In the genomic region with DNA sequence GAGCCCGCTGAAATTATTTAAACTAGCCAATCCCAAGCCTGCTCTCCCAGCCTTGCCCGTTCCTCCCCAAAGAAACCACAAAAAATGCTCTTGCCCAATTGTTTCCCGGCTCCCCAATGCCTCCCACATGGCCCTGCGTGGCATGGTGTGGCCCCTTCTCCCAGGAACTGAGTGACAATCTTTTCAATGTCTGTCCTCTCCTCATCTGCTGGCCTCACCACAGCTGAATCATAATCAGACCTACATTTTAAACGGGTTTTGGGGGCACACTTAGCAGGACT, we compare ENCODE assay signal across 10 cellular contexts.
DNase-seq lines count a peak whose midpoint lies in the region; ATAC-seq and TF ChIP-seq lines count a peak whose summit lies in the region.
"Had no signal": no experiment of that assay in that cellular context is flagged by ENCODE, and none has a peak within 500 bp of the region (broad histone marks: within the 10 kb centered on the region; RNA-seq: fewer than 3 reads in every experiment).

No MANE protein-coding gene starts in this region.

- H3K27me3 ChIP-seq in lower lobe of right lung (ENCODE audit: low read depth) (no peaks in the 10 kb centered on the region), thyroid gland (no peaks in the 10 kb centered on the region)
- H3K27me3 ChIP-seq: adrenal gland had no signal

- H3K27ac ChIP-seq in lower lobe of right lung (peak overlapping the region; percentile 41), thyroid gland (peak overlapping the region; percentile 68 to 86 (median 81))

- no peaks in the 10 kb centered on the region for H3K9me3 ChIP-seq in lower lobe of right lung
- H3K9me3 ChIP-seq in thyroid gland = no peaks in the 10 kb centered on the region
- H3K9me3 ChIP-seq: adrenal gland had no signal

- 70 to 71% methylated on average over 5 of the region's 5 CpGs for WGBS in thyroid gland, 2 donors

- no peaks in the 10 kb centered on the region for H3K27me3 Mint-ChIP-seq in activated T-cell treated with anti-CD3 and anti-CD28 coated beads, Interleukin-2, amount 50 U/mL, for 4 hours (ENCODE audit: low read depth)
- H3K27me3 Mint-ChIP-seq in activated T-helper 2 cell treated with anti-CD3 and anti-CD28 coated beads, Interferon-gamma antibody, Interleukin-2, Interleukin-4, amounts not matched to agents 10 μg/mL and 5 μg/mL and 100 μg/mL, durations not matched to agents 14 hours and 24 hours and 36 hours (ENCODE audit: low read depth) = no peaks in the 10 kb centered on the region

- H3K36me3 Mint-ChIP-seq in activated T-cell treated with anti-CD3 and anti-CD28 coated beads, Interleukin-2, amount 50 U/mL, for 4 hours (ENCODE audit: insufficient read depth) = no peaks in the 10 kb centered on the region
- H3K36me3 Mint-ChIP-seq in activated T-helper 2 cell treated with anti-CD3 and anti-CD28 coated beads, Interferon-gamma antibody, Interleukin-2, Interleukin-4, amounts not matched to agents 10 μg/mL and 5 μg/mL and 100 μg/mL, durations not matched to agents 14 hours and 24 hours and 36 hours (ENCODE audit: low read depth) = no peaks in the 10 kb centered on the region

- TF ChIP-seq CTCF in lower lobe of right lung (IDR thresholded peaks at IDR 0.05) (no peak), thyroid gland (IDR thresholded peaks at IDR 0.05) (no peak)

- H3K4me1 Mint-ChIP-seq in activated T-cell treated with anti-CD3 and anti-CD28 coated beads, Interleukin-2, amount 50 U/mL, for 4 hours (ENCODE audit: low read depth) = peaks cover 12% of the 10 kb centered on the region
- H3K4me1 Mint-ChIP-seq in activated T-helper 2 cell treated with anti-CD3 and anti-CD28 coated beads, Interferon-gamma antibody, Interleukin-2, Interleukin-4, amounts not matched to agents 10 μg/mL and 5 μg/mL and 100 μg/mL, durations not matched to agents 14 hours and 24 hours and 36 hours (ENCODE audit: low read depth) = peaks cover 27% of the 10 kb centered on the region

- H3K4me3 ChIP-seq in lower lobe of right lung (no peak overlapping the region), thyroid gland (replicated peaks in 1 of 3) (no peak overlapping the region)
- H3K4me3 ChIP-seq: adrenal gland had no signal

- H3K27ac Mint-ChIP-seq in activated T-helper 2 cell treated with anti-CD3 and anti-CD28 coated beads, Interferon-gamma antibody, Interleukin-2, Interleukin-4, amounts not matched to agents 10 μg/mL and 5 μg/mL and 100 μg/mL, durations not matched to agents 14 hours and 24 hours and 36 hours = peak overlapping the region; percentile 75

- TF ChIP-seq POLR2A in thyroid gland (IDR thresholded peaks at IDR 0.05) = no peak

- H3K36me3 ChIP-seq in lower lobe of right lung (peaks cover 8% of the 10 kb centered on the region), thyroid gland (no peaks in the 10 kb centered on the region)
- H3K36me3 ChIP-seq: adrenal gland had no signal

- intact Hi-C loops in activated T-helper 2 cell treated with anti-CD3 and anti-CD28 coated beads, Interferon-gamma antibody, Interleukin-2, Interleukin-4, amounts not matched to agents 10 μg/mL and 5 μg/mL and 100 μg/mL, durations not matched to agents 14 hours and 24 hours and 36 hours (cut with micrococcal nuclease) = loop anchor here (5.0 kb wide), 1 partner anchor 774 kb away; no protein-coding TSS in a partner anchor
- intact Hi-C loops in lower lobe of right lung (cut with DNase I) (no loop called here), thyroid gland (cut with DNase I) (no loop called here)

- H3K4me1 ChIP-seq in lower lobe of right lung (peaks cover 31% of the 10 kb centered on the region), thyroid gland (peaks cover 14 to 39% of the 10 kb centered on the region in 2 donors)

- H3K4me3 Mint-ChIP-seq in activated T-cell treated with anti-CD3 and anti-CD28 coated beads, Interleukin-2, amount 50 U/mL, for 4 hours = peak overlapping the region; percentile 56
- H3K4me3 Mint-ChIP-seq in activated T-helper 2 cell treated with anti-CD3 and anti-CD28 coated beads, Interferon-gamma antibody, Interleukin-2, Interleukin-4, amounts not matched to agents 10 μg/mL and 5 μg/mL and 100 μg/mL, durations not matched to agents 14 hours and 24 hours and 36 hours (ENCODE audit: low read depth) = no peak overlapping the region

- DNase-seq in activated T-cell treated with anti-CD3 and anti-CD28 coated beads, Interleukin-2, amount 50 U/mL, for 4 hours = no peak
- no peak for DNase-seq in activated T-cell treated with anti-CD3 and anti-CD28 coated beads for 4 hours
- DNase-seq in activated T-helper 2 cell treated with anti-CD3 and anti-CD28 coated beads, Interferon-gamma antibody, Interleukin-2, Interleukin-4, amounts not matched to agents 10 μg/mL and 5 μg/mL and 100 μg/mL, durations not matched to agents 14 hours and 24 hours and 36 hours (ENCODE audit: low spot score) = no peak
- no peak for DNase-seq in lower lobe of right lung
- no peak for DNase-seq in thyroid gland
- no peak for DNase-seq in stimulated activated naive CD4-positive, alpha-beta T cell (lab: John Stamatoyannopoulos, UW)
- DNase-seq in stimulated activated CD4-positive, alpha-beta T cell treated with anti-CD3 and anti-CD28 coated beads, Interleukin-2, amount 100 ng/mL, for 24 hours = no peak
- no peak for DNase-seq in middle frontal gyrus (ENCODE audit: extremely low spot score, low spot score)
- DNase-seq: SHP77 treated with DMSO at 0.1 percent for 48 hours had no signal

- no peaks in the 10 kb centered on the region for H3K9me3 Mint-ChIP-seq in activated T-cell treated with anti-CD3 and anti-CD28 coated beads, Interleukin-2, amount 50 U/mL, for 4 hours
- H3K9me3 Mint-ChIP-seq in activated T-helper 2 cell treated with anti-CD3 and anti-CD28 coated beads, Interferon-gamma antibody, Interleukin-2, Interleukin-4, amounts not matched to agents 10 μg/mL and 5 μg/mL and 100 μg/mL, durations not matched to agents 14 hours and 24 hours and 36 hours = no peaks in the 10 kb centered on the region

- ATAC-seq in activated T-cell treated with anti-CD3 and anti-CD28 coated beads, Interleukin-2, amount 50 U/mL, for 4 hours = no peak
- ATAC-seq in lower lobe of right lung = no peak
